1 cellular context compared by ENCODE assay signal in the genomic region with DNA sequence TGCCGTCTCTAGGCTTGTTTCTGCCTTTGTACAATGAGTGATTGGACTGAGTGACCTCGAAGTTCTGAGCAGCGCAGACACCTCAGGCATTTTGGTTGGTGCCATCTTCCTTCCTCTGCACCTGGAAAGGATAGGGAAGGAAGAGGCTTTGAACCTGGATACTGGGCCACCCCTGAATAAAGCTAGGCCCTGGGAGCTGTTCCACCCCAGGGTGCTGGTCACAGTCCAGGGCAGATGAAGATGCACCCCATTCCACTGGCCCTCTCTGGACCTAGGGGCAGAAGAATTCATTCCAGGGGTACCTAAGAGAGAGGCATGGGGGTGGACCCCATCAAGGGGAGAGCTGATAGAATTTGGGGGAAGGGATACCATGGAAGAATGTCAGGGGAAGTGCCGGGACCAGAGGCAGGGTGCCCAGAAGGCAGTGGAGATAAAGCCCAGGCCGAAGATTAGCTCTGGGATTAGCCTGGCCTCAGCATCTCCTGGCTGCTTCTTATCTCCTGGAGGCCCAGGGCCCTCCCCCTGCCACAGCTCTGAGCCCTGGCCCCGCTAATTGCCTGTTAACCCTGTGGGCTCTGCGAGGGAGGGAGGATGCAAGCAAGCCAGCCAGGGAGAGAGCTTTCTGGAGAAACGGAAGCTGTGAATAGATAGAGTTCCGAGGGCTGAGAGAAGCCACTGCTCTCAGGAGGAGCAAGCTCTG.
TF ChIP-seq lines count a peak whose summit lies in the region.

No MANE protein-coding gene starts in this region.

TF ChIP-seq in K562, 482 proteins besides CTCF, POLR2A, EP300 and RAD21 (continued from another document and continues in another):
- TF ChIP-seq, protein P1, sequence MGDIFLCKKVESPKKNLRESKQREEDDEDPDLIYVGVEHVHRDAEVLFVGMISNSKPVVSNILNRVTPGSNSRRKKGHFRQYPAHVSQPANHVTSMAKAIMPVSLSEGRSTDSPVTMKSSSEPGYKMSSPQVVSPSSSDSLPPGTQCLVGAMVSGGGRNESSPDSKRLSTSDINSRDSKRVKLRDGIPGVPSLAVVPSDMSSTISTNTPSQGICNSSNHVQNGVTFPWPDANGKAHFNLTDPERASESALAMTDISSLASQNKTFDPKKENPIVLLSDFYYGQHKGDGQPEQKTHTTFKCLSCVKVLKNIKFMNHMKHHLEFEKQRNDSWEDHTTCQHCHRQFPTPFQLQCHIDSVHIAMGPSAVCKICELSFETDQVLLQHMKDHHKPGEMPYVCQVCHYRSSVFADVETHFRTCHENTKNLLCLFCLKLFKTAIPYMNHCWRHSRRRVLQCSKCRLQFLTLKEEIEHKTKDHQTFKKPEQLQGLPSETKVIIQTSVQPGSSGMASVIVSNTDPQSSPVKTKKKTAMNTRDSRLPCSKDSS (IDR thresholded peaks at IDR 0.05; ENCODE audit: low read depth, partially characterized antibody), result no peak
- TF ChIP-seq STAG1 (CRISPR knock-in tag; IDR thresholded peaks at IDR 0.05; ENCODE audit: borderline replicate concordance) (no peak), CTBP1 (IDR thresholded peaks at IDR 0.05; ENCODE audit: borderline replicate concordance) (peak; percentile 98), ZEB2 (IDR thresholded peaks at IDR 0.05) (peak; percentile 47; the same call in 1 of the 2 replicates), GATAD2A (IDR thresholded peaks at IDR 0.05) (peak; percentile 79; the same call in 1 of the 2 replicates), HSF4 (CRISPR knock-in tag; IDR thresholded peaks at IDR 0.05; ENCODE audit: borderline replicate concordance) (no peak), CBX3 (IDR thresholded peaks at IDR 0.05; ENCODE audit: borderline replicate concordance in 1 of 2, low read length in 2 of 2) (peak in 1 of 2 experiments; percentile 46; a peak in 1 of 3 replicates), KLF6 (CRISPR knock-in tag; IDR thresholded peaks at IDR 0.05; ENCODE audit: borderline replicate concordance) (no peak), NR2C1 (IDR thresholded peaks at IDR 0.05) (0 out of 2 replicates have a peak, but pooled peaks have one; percentile 28), NR2C1 (tag; IDR thresholded peaks at IDR 0.05) (peak; percentile 15; the same call in 1 of the 2 replicates), SMARCA4 (IDR thresholded peaks at IDR 0.05) (peak; percentile 93), TAF15 (IDR thresholded peaks at IDR 0.05; ENCODE audit: low read depth, low read length) (no peak), POLR2AphosphoS5 (IDR thresholded peaks at IDR 0.05; ENCODE audit: control insufficient read depth, insufficient read depth, low read depth, low read length) (peak; percentile 81; the same call in 1 of the 2 replicates), MYNN (IDR thresholded peaks at IDR 0.05) (peak; percentile 94), MYNN (CRISPR knock-in tag; IDR thresholded peaks at IDR 0.05) (no peak), NBN (IDR thresholded peaks at IDR 0.05; ENCODE audit: low read depth) (peak; percentile 75), NEUROD1 (IDR thresholded peaks at IDR 0.05; ENCODE audit: borderline replicate concordance, low read depth, low read length, partially characterized antibody) (peak; percentile 58), SMAD4 (CRISPR knock-in tag; conservative IDR thresholded peaks at IDR 0.05) (peak; percentile 86), ZNF224 (CRISPR knock-in tag; IDR thresholded peaks at IDR 0.05) (no peak), DMBX1 (CRISPR knock-in tag; IDR thresholded peaks at IDR 0.05; ENCODE audit: borderline replicate concordance) (peak; percentile 66; the same call in 1 of the 2 replicates), MAFG (tag; conservative IDR thresholded peaks at IDR 0.05) (no peak), JUND (IDR thresholded peaks at IDR 0.05; ENCODE audit: borderline replicate concordance, low read depth, low read length) (peak; percentile 66), JUND (tag; IDR thresholded peaks at IDR 0.05; ENCODE audit: borderline replicate concordance, low read depth, low read length) (peak; percentile 73; the same call in 1 of the 3 replicates), PHF21A (IDR thresholded peaks at IDR 0.05; ENCODE audit: borderline replicate concordance, low read depth) (0 out of 2 replicates have a peak, but pooled peaks have one; percentile 14)
- TF ChIP-seq, protein P2, sequence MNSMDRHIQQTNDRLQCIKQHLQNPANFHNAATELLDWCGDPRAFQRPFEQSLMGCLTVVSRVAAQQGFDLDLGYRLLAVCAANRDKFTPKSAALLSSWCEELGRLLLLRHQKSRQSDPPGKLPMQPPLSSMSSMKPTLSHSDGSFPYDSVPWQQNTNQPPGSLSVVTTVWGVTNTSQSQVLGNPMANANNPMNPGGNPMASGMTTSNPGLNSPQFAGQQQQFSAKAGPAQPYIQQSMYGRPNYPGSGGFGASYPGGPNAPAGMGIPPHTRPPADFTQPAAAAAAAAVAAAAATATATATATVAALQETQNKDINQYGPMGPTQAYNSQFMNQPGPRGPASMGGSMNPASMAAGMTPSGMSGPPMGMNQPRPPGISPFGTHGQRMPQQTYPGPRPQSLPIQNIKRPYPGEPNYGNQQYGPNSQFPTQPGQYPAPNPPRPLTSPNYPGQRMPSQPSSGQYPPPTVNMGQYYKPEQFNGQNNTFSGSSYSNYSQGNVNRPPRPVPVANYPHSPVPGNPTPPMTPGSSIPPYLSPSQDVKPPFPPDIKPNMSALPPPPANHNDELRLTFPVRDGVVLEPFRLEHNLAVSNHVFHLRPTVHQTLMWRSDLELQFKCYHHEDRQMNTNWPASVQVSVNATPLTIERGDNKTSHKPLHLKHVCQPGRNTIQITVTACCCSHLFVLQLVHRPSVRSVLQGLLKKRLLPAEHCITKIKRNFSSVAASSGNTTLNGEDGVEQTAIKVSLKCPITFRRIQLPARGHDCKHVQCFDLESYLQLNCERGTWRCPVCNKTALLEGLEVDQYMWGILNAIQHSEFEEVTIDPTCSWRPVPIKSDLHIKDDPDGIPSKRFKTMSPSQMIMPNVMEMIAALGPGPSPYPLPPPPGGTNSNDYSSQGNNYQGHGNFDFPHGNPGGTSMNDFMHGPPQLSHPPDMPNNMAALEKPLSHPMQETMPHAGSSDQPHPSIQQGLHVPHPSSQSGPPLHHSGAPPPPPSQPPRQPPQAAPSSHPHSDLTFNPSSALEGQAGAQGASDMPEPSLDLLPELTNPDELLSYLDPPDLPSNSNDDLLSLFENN (IDR thresholded peaks at IDR 0.05; ENCODE audit: low read depth in 2 of 2, low read length in 2 of 2), result peak in 1 of 2 experiments; percentile 38; a peak in 1 of 4 replicates
- TF ChIP-seq, protein P3, sequence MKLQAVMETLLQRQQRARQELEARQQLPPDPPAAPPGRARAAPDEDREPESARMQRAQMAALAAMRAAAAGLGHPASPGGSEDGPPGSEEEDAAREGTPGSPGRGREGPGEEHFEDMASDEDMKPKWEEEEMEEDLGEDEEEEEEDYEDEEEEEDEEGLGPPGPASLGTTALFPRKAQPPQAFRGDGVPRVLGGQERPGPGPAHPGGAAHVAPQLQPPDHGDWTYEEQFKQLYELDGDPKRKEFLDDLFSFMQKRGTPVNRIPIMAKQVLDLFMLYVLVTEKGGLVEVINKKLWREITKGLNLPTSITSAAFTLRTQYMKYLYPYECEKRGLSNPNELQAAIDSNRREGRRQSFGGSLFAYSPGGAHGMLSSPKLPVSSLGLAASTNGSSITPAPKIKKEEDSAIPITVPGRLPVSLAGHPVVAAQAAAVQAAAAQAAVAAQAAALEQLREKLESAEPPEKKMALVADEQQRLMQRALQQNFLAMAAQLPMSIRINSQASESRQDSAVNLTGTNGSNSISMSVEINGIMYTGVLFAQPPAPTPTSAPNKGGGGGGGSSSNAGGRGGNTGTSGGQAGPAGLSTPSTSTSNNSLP (IDR thresholded peaks at IDR 0.05; ENCODE audit: borderline replicate concordance, low read depth, low read length), result no peak
- TF ChIP-seq, protein P4, sequence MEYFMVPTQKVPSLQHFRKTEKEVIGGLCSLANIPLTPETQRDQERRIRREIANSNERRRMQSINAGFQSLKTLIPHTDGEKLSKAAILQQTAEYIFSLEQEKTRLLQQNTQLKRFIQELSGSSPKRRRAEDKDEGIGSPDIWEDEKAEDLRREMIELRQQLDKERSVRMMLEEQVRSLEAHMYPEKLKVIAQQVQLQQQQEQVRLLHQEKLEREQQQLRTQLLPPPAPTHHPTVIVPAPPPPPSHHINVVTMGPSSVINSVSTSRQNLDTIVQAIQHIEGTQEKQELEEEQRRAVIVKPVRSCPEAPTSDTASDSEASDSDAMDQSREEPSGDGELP (CRISPR knock-in tag; IDR thresholded peaks at IDR 0.05; ENCODE audit: borderline replicate concordance), result peak; percentile 72; the same call in 1 of the 2 replicates
- TF ChIP-seq, protein P5, sequence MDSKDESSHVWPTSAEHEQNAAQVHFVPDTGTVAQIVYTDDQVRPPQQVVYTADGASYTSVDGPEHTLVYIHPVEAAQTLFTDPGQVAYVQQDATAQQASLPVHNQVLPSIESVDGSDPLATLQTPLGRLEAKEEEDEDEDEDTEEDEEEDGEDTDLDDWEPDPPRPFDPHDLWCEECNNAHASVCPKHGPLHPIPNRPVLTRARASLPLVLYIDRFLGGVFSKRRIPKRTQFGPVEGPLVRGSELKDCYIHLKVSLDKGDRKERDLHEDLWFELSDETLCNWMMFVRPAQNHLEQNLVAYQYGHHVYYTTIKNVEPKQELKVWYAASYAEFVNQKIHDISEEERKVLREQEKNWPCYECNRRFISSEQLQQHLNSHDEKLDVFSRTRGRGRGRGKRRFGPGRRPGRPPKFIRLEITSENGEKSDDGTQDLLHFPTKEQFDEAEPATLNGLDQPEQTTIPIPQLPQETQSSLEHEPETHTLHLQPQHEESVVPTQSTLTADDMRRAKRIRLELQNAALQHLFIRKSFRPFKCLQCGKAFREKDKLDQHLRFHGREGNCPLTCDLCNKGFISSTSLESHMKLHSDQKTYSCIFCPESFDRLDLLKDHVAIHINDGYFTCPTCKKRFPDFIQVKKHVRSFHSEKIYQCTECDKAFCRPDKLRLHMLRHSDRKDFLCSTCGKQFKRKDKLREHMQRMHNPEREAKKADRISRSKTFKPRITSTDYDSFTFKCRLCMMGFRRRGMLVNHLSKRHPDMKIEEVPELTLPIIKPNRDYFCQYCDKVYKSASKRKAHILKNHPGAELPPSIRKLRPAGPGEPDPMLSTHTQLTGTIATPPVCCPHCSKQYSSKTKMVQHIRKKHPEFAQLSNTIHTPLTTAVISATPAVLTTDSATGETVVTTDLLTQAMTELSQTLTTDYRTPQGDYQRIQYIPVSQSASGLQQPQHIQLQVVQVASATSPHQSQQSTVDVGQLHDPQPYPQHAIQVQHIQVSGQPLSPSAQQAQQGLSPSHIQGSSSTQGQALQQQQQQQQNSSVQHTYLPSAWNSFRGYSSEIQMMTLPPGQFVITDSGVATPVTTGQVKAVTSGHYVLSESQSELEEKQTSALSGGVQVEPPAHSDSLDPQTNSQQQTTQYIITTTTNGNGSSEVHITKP (IDR thresholded peaks at IDR 0.05; ENCODE audit: partially characterized antibody), result peak; percentile 8
- TF ChIP-seq, protein P6, sequence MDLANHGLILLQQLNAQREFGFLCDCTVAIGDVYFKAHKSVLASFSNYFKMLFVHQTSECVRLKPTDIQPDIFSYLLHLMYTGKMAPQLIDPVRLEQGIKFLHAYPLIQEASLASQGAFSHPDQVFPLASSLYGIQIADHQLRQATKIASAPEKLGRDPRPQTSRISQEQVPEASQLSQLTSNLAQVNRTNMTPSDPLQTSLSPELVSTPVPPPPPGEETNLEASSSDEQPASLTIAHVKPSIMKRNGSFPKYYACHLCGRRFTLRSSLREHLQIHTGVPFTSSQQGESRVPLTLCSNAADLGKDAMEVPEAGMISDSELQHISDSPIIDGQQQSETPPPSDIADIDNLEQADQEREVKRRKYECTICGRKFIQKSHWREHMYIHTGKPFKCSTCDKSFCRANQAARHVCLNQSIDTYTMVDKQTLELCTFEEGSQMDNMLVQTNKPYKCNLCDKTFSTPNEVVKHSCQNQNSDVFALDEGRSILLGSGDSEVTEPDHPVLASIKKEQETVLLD (IDR thresholded peaks at IDR 0.05), result peak; percentile 62; the same call in 1 of the 2 replicates
- TF ChIP-seq, protein P7, sequence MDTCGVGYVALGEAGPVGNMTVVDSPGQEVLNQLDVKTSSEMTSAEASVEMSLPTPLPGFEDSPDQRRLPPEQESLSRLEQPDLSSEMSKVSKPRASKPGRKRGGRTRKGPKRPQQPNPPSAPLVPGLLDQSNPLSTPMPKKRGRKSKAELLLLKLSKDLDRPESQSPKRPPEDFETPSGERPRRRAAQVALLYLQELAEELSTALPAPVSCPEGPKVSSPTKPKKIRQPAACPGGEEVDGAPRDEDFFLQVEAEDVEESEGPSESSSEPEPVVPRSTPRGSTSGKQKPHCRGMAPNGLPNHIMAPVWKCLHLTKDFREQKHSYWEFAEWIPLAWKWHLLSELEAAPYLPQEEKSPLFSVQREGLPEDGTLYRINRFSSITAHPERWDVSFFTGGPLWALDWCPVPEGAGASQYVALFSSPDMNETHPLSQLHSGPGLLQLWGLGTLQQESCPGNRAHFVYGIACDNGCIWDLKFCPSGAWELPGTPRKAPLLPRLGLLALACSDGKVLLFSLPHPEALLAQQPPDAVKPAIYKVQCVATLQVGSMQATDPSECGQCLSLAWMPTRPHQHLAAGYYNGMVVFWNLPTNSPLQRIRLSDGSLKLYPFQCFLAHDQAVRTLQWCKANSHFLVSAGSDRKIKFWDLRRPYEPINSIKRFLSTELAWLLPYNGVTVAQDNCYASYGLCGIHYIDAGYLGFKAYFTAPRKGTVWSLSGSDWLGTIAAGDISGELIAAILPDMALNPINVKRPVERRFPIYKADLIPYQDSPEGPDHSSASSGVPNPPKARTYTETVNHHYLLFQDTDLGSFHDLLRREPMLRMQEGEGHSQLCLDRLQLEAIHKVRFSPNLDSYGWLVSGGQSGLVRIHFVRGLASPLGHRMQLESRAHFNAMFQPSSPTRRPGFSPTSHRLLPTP (IDR thresholded peaks at IDR 0.05; ENCODE audit: borderline replicate concordance, extremely low read depth, insufficient read length), result no peak
- TF ChIP-seq, protein P8, sequence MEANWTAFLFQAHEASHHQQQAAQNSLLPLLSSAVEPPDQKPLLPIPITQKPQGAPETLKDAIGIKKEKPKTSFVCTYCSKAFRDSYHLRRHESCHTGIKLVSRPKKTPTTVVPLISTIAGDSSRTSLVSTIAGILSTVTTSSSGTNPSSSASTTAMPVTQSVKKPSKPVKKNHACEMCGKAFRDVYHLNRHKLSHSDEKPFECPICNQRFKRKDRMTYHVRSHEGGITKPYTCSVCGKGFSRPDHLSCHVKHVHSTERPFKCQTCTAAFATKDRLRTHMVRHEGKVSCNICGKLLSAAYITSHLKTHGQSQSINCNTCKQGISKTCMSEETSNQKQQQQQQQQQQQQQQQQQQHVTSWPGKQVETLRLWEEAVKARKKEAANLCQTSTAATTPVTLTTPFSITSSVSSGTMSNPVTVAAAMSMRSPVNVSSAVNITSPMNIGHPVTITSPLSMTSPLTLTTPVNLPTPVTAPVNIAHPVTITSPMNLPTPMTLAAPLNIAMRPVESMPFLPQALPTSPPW (CRISPR knock-in tag; IDR thresholded peaks at IDR 0.05), result peak; percentile 96
